In the genomic region with DNA sequence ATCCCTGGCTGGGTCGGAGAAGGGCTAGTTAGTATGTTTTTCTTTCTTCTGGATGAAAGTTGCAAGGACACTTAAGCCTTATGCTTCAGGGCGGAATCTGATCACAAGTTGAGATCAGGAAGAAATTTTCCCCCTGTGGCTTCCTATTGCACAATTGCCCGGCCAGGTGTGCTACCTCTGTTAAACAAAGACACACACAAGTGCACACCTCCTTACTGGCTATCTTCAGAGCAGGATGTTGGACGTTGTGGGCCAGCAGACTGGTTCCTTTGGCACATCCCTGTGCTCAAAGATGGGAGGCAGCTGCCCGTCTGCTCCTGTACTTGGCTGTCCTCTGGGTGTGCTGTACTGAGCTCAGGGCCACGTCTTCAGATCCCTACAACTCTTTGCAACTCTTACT, we compare ENCODE assay signal across 1 cellular context.
TF ChIP-seq lines count a peak whose summit lies in the region.

No MANE protein-coding gene starts in this region.

TF ChIP-seq in GM23338, 12 proteins besides CTCF, POLR2A, EP300 and RAD21 (continued from another document):
- TF ChIP-seq, protein P1, sequence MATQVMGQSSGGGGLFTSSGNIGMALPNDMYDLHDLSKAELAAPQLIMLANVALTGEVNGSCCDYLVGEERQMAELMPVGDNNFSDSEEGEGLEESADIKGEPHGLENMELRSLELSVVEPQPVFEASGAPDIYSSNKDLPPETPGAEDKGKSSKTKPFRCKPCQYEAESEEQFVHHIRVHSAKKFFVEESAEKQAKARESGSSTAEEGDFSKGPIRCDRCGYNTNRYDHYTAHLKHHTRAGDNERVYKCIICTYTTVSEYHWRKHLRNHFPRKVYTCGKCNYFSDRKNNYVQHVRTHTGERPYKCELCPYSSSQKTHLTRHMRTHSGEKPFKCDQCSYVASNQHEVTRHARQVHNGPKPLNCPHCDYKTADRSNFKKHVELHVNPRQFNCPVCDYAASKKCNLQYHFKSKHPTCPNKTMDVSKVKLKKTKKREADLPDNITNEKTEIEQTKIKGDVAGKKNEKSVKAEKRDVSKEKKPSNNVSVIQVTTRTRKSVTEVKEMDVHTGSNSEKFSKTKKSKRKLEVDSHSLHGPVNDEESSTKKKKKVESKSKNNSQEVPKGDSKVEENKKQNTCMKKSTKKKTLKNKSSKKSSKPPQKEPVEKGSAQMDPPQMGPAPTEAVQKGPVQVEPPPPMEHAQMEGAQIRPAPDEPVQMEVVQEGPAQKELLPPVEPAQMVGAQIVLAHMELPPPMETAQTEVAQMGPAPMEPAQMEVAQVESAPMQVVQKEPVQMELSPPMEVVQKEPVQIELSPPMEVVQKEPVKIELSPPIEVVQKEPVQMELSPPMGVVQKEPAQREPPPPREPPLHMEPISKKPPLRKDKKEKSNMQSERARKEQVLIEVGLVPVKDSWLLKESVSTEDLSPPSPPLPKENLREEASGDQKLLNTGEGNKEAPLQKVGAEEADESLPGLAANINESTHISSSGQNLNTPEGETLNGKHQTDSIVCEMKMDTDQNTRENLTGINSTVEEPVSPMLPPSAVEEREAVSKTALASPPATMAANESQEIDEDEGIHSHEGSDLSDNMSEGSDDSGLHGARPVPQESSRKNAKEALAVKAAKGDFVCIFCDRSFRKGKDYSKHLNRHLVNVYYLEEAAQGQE (IDR thresholded peaks at IDR 0.05; ENCODE audit: unreplicated experiment) = no peak
- TF ChIP-seq, protein P2, sequence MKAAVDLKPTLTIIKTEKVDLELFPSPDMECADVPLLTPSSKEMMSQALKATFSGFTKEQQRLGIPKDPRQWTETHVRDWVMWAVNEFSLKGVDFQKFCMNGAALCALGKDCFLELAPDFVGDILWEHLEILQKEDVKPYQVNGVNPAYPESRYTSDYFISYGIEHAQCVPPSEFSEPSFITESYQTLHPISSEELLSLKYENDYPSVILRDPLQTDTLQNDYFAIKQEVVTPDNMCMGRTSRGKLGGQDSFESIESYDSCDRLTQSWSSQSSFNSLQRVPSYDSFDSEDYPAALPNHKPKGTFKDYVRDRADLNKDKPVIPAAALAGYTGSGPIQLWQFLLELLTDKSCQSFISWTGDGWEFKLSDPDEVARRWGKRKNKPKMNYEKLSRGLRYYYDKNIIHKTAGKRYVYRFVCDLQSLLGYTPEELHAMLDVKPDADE (IDR thresholded peaks at IDR 0.05) = no peak
- TF ChIP-seq EZH2 (IDR thresholded peaks at IDR 0.05; ENCODE audit: low read depth, unreplicated experiment) (no peak), POLR2AphosphoS5 (IDR thresholded peaks at IDR 0.05; ENCODE audit: low read depth) (no peak), CREB1 (CRISPR knock-in tag; IDR thresholded peaks at IDR 0.05; ENCODE audit: low read depth) (no peak)
- TF ChIP-seq, protein P3, sequence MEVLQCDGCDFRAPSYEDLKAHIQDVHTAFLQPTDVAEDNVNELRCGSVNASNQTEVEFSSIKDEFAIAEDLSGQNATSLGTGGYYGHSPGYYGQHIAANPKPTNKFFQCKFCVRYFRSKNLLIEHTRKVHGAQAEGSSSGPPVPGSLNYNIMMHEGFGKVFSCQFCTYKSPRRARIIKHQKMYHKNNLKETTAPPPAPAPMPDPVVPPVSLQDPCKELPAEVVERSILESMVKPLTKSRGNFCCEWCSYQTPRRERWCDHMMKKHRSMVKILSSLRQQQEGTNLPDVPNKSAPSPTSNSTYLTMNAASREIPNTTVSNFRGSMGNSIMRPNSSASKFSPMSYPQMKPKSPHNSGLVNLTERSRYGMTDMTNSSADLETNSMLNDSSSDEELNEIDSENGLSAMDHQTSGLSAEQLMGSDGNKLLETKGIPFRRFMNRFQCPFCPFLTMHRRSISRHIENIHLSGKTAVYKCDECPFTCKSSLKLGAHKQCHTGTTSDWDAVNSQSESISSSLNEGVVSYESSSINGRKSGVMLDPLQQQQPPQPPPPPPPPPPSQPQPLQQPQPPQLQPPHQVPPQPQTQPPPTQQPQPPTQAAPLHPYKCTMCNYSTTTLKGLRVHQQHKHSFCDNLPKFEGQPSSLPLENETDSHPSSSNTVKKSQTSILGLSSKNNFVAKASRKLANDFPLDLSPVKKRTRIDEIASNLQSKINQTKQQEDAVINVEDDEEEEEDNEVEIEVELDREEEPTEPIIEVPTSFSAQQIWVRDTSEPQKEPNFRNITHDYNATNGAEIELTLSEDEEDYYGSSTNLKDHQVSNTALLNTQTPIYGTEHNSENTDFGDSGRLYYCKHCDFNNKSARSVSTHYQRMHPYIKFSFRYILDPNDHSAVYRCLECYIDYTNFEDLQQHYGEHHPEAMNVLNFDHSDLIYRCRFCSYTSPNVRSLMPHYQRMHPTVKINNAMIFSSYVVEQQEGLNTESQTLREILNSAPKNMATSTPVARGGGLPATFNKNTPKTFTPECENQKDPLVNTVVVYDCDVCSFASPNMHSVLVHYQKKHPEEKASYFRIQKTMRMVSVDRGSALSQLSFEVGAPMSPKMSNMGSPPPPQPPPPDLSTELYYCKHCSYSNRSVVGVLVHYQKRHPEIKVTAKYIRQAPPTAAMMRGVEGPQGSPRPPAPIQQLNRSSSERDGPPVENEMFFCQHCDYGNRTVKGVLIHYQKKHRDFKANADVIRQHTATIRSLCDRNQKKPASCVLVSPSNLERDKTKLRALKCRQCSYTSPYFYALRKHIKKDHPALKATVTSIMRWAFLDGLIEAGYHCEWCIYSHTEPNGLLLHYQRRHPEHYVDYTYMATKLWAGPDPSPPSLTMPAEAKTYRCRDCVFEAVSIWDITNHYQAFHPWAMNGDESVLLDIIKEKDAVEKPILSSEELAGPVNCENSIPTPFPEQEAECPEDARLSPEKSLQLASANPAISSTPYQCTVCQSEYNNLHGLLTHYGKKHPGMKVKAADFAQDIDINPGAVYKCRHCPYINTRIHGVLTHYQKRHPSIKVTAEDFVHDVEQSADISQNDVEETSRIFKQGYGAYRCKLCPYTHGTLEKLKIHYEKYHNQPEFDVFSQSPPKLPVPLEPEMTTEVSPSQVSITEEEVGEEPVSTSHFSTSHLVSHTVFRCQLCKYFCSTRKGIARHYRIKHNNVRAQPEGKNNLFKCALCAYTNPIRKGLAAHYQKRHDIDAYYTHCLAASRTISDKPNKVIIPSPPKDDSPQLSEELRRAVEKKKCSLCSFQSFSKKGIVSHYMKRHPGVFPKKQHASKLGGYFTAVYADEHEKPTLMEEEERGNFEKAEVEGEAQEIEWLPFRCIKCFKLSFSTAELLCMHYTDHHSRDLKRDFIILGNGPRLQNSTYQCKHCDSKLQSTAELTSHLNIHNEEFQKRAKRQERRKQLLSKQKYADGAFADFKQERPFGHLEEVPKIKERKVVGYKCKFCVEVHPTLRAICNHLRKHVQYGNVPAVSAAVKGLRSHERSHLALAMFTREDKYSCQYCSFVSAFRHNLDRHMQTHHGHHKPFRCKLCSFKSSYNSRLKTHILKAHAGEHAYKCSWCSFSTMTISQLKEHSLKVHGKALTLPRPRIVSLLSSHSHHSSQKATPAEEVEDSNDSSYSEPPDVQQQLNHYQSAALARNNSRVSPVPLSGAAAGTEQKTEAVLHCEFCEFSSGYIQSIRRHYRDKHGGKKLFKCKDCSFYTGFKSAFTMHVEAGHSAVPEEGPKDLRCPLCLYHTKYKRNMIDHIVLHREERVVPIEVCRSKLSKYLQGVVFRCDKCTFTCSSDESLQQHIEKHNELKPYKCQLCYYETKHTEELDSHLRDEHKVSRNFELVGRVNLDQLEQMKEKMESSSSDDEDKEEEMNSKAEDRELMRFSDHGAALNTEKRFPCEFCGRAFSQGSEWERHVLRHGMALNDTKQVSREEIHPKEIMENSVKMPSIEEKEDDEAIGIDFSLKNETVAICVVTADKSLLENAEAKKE (CRISPR knock-in tag; IDR thresholded peaks at IDR 0.05) = no peak
